ENCODE assay signal across 15 cellular contexts in genomic region chr11:12770435-12770834, GRCh38.
"Had no signal": no experiment of that assay in that cellular context is flagged by ENCODE, and none has a peak within 500 bp of the region (broad histone marks: within the 10 kb centered on the region; RNA-seq: fewer than 3 reads in every experiment).

No MANE protein-coding gene starts in this region.

- H3K9me3 ChIP-seq: prostate gland, sigmoid colon, testis had no signal

- H3K27ac ChIP-seq: coronary artery, prostate gland, testis had no signal

- H3K27me3 ChIP-seq: sigmoid colon, testis had no signal

- H3K4me1 ChIP-seq: prostate gland, testis had no signal

- DNase-seq: activated CD4-positive, alpha-beta T cell treated with anti-CD3 and anti-CD28 coated beads, Interleukin-2, amount 10 ng/mL, durations not matched to agents 24 days and 14 days; activated CD8-positive, alpha-beta memory T cell treated with anti-CD3 and anti-CD28 coated beads for 24 hours; activated naive CD4-positive, alpha-beta T cell treated with anti-CD3 and anti-CD28 coated beads, Interleukin-2, amount 10 ng/mL, durations not matched to agents 7 days and 5 days; activated T-cell treated with anti-CD3 and anti-CD28 coated beads for 4 hours; central memory CD4-positive, alpha-beta T cell; effector memory CD4-positive, alpha-beta T cell; head of caudate nucleus; nucleus accumbens; sigmoid colon; stimulated activated CD4-positive, alpha-beta T cell treated with anti-CD3 and anti-CD28 coated beads, Interleukin-4, amount 100 ng/mL, for 1 hour; T-helper 1 cell; testis had no signal

- ATAC-seq: natural killer cell treated with Interleukin-12 subunit alpha and Interleukin-12 subunit beta and Interleukin-15 and Interleukin-18, amount 100 ng/mL, for 72 hours had no signal

- H3K36me3 ChIP-seq: prostate gland had no signal

- H3K4me3 ChIP-seq: coronary artery, prostate gland, sigmoid colon, testis had no signal
